13 cellular contexts compared by ENCODE assay signal in the genomic region with DNA sequence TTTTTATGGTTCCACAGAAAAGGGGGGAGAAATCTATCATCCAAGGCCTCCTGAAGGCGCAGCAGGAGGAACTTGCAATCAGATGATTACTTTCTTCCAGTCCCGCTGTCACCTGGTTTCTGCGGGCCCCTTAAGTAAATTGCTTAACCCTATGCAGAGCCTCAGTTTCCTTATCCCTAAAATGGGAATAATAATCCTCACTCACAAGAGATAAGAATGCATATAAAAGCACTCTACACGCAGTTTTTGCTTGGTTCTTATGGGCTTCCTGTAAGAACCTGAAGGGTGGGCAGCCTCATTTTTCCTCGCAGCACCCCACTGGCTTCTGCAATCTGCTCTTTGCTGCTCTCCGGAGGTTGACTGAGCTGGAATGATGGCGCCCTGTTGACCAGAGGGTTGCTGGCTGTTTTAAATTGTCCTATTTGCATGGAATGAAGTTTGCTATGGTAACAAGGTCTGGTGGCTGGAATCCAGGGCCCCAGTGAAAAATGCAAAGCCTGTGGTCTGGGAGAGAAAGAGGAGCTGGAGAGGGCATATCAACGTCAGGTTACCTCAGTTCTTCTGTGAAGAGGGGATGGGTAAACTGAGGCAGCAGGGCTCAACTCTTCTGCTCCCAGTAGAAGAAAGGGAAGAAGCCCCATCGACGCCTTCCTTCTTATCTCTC. TPM values are rescaled to one million over a fixed set of nuclear protein-coding genes. Genes with fewer than 3 reads are reported as not detected.
DNase-seq lines count a peak whose midpoint lies in the region; ATAC-seq and TF ChIP-seq lines count a peak whose summit lies in the region.
"Had no signal": no experiment of that assay in that cellular context is flagged by ENCODE, and none has a peak within 500 bp of the region (broad histone marks: within the 10 kb centered on the region; RNA-seq: fewer than 3 reads in every experiment).

No MANE protein-coding gene starts in this region.

- H3K4me3 ChIP-seq in endodermal cell (ENCODE audit: low read length): peak overlapping the region; percentile 85

- H3K9me3 ChIP-seq in endodermal cell (ENCODE audit: control insufficient read depth, low read length): no peaks in the 10 kb centered on the region
- H3K9me3 ChIP-seq: gastroesophageal sphincter had no signal

- peak overlapping the region; percentile 90 for H3K27ac ChIP-seq in endodermal cell (ENCODE audit: low read depth, low read length)
- H3K27ac ChIP-seq: SK-N-MC had no signal

- H3K27ac Mint-ChIP-seq in endodermal cell (peak overlapping the region; percentile 90), mesothelial cell of epicardium (peak overlapping the region; percentile 96)
- no peak overlapping the region for H3K27ac Mint-ChIP-seq in activated CD8-positive, alpha-beta T cell treated with anti-CD3 and anti-CD28 coated beads, Interleukin-2, amount 10 ng/mL, durations not matched to agents 7 days and 5 days
- H3K27ac Mint-ChIP-seq: B cell had no signal

- peaks cover 18% of the 10 kb centered on the region for H3K27me3 ChIP-seq in endodermal cell (ENCODE audit: control insufficient read depth, insufficient read depth, low read length, poor library complexity, severe bottlenecking)

- ATAC-seq in HG03460 (IDR thresholded peaks at IDR 0.05; ENCODE audit: unreplicated experiment): no peak
- no peak for ATAC-seq in activated CD8-positive, alpha-beta T cell treated with anti-CD3 and anti-CD28 coated beads, Interleukin-2, amount 10 ng/mL, durations not matched to agents 7 days and 5 days

- POLR2A ChIA-PET in activated CD8-positive, alpha-beta T cell treated with anti-CD3 and anti-CD28 coated beads, Interleukin-2, amount 10 ng/mL, durations not matched to agents 7 days and 5 days (lab: Charles Lee): no interaction called here

- DNase-seq in AG08395 (ENCODE audit: low spot score) (peak; percentile 20), NCI-H1048 (lab: John Stamatoyannopoulos, UW) (peak; percentile 82), endodermal cell (peak; percentile 87), mesothelial cell of epicardium (ENCODE audit: low spot score in 2 of 2, unreplicated experiment in 2 of 2) (peak in 1 of 2 experiments; percentile 52), NCI-H1436 treated with DMSO at 0.1 percent for 48 hours (lab: John Stamatoyannopoulos, UW) (no peak), HCEC 1CT (no peak)
- no peak for DNase-seq in activated CD8-positive, alpha-beta T cell treated with anti-CD3 and anti-CD28 coated beads, Interleukin-2, amount 10 ng/mL, durations not matched to agents 7 days and 5 days
- DNase-seq: activated effector memory CD4-positive, alpha-beta T cell treated with Interleukin-2 at 50 U/mL for 16 hours had no signal

- CTCF ChIA-PET in activated CD8-positive, alpha-beta T cell treated with anti-CD3 and anti-CD28 coated beads, Interleukin-2, amount 10 ng/mL, durations not matched to agents 7 days and 5 days (lab: Charles Lee): no interaction called here

- H3K4me3 Mint-ChIP-seq in endodermal cell: peak overlapping the region; percentile 69
- H3K4me3 Mint-ChIP-seq in mesothelial cell of epicardium: peak overlapping the region; percentile 83
- H3K4me3 Mint-ChIP-seq in activated CD8-positive, alpha-beta T cell treated with anti-CD3 and anti-CD28 coated beads, Interleukin-2, amount 10 ng/mL, durations not matched to agents 7 days and 5 days: no peak overlapping the region
- H3K4me3 Mint-ChIP-seq: B cell; central memory CD8-positive, alpha-beta T cell had no signal

- H3K9ac ChIP-seq in endodermal cell (ENCODE audit: extremely low read depth, low read length, poor library complexity, severe bottlenecking): no peak overlapping the region

- H3K36me3 Mint-ChIP-seq in endodermal cell (ENCODE audit: low read depth) (no peaks in the 10 kb centered on the region), mesothelial cell of epicardium (no peaks in the 10 kb centered on the region)
- H3K36me3 Mint-ChIP-seq in activated CD8-positive, alpha-beta T cell treated with anti-CD3 and anti-CD28 coated beads, Interleukin-2, amount 10 ng/mL, durations not matched to agents 7 days and 5 days (ENCODE audit: low read depth): no peaks in the 10 kb centered on the region

- H3K36me3 ChIP-seq in endodermal cell (ENCODE audit: control insufficient read depth, insufficient read depth, low read length): no peaks in the 10 kb centered on the region
- H3K36me3 ChIP-seq: gastroesophageal sphincter had no signal

- 57 to 79% methylated on average over 3 to 10 of the region's 10 CpGs for whole genome bisulfite sequencing in endodermal cell (ENCODE audit: insufficient coverage in 1 of 2, insufficient read length in 1 of 2), 2 experiments

- H3K27me3 Mint-ChIP-seq in endodermal cell (ENCODE audit: insufficient read depth): peaks cover 54% of the 10 kb centered on the region
- no peaks in the 10 kb centered on the region for H3K27me3 Mint-ChIP-seq in mesothelial cell of epicardium (ENCODE audit: low read depth)
- peaks cover 45% of the 10 kb centered on the region for H3K27me3 Mint-ChIP-seq in activated CD8-positive, alpha-beta T cell treated with anti-CD3 and anti-CD28 coated beads, Interleukin-2, amount 10 ng/mL, durations not matched to agents 7 days and 5 days (ENCODE audit: low read depth)

- H3K9me3 Mint-ChIP-seq in endodermal cell (no peaks in the 10 kb centered on the region), mesothelial cell of epicardium (no peaks in the 10 kb centered on the region)
- H3K9me3 Mint-ChIP-seq in activated CD8-positive, alpha-beta T cell treated with anti-CD3 and anti-CD28 coated beads, Interleukin-2, amount 10 ng/mL, durations not matched to agents 7 days and 5 days (ENCODE audit: insufficient read depth): no peaks in the 10 kb centered on the region
- H3K9me3 Mint-ChIP-seq: central memory CD8-positive, alpha-beta T cell had no signal

- peaks cover 7% of the 10 kb centered on the region for H3K4me1 ChIP-seq in endodermal cell (ENCODE audit: control insufficient read depth, insufficient read depth, low read length)

- H3K4me1 Mint-ChIP-seq in endodermal cell: peaks cover 54% of the 10 kb centered on the region
- peaks cover 55% of the 10 kb centered on the region for H3K4me1 Mint-ChIP-seq in mesothelial cell of epicardium
- H3K4me1 Mint-ChIP-seq in activated CD8-positive, alpha-beta T cell treated with anti-CD3 and anti-CD28 coated beads, Interleukin-2, amount 10 ng/mL, durations not matched to agents 7 days and 5 days (ENCODE audit: low read depth): no peaks in the 10 kb centered on the region
- H3K4me1 Mint-ChIP-seq: central memory CD8-positive, alpha-beta T cell had no signal

- TF ChIP-seq CTCF in endodermal cell (conservative IDR thresholded peaks at IDR 0.05) (peak; percentile 12), mesothelial cell of epicardium (IDR thresholded peaks at IDR 0.05; ENCODE audit: unreplicated experiment) (no peak)

RNA-seq across cellular contexts. Expression of gene KAZN, which starts 1.0 kb away (rescaled TPM):
- total RNA-seq in endodermal cell: 10 to 100 TPM; 12.4 to 13.9 TPM
- 13.3 TPM for polyA plus RNA-seq in endodermal cell (2013, experiment 1 of 2)
- 12.1 TPM for polyA plus RNA-seq in endodermal cell (2013, experiment 2 of 2)
- 36.3 to 38.8 TPM (median 38.4 TPM) in 3 replicates for total RNA-seq in mesothelial cell of epicardium
- total RNA-seq in activated CD8-positive, alpha-beta T cell treated with anti-CD3 and anti-CD28 coated beads, Interleukin-2, amount 10 ng/mL, durations not matched to agents 7 days and 5 days: 1 to 10 TPM; 1.1 to 1.7 TPM

Comparison
In these comparisons a context has a peak if more than half of its experiments do, and no peak if none do; other contexts are left out.
1. DNase-seq: peak in AG08395 (single experiment), NCI-H1048 (single experiment) and endodermal cell (single experiment); none in NCI-H1436 treated with DMSO at 0.1 percent for 48 hours (single experiment), HCEC 1CT (single experiment) and activated CD8-positive, alpha-beta T cell treated with anti-CD3 and anti-CD28 coated beads, Interleukin-2, amount 10 ng/mL, durations not matched to agents 7 days and 5 days (single experiment).
2. RNA of gene KAZN, which starts 1.0 kb away (total RNA-seq): 36.3 to 38.8 TPM in mesothelial cell of epicardium and 12.4 to 13.9 TPM in endodermal cell; 1.1 to 1.7 TPM in activated CD8-positive, alpha-beta T cell treated with anti-CD3 and anti-CD28 coated beads, Interleukin-2, amount 10 ng/mL, durations not matched to agents 7 days and 5 days; every median in the first group is over 4 times any median in the second.